In genomic region chr15:25474251-25474650, GRCh38 we compare ENCODE assay signal across 6 cellular contexts.
"Had no signal": no experiment of that assay in that cellular context is flagged by ENCODE, and none has a peak within 500 bp of the region (broad histone marks: within the 10 kb centered on the region; RNA-seq: fewer than 3 reads in every experiment).

No MANE protein-coding gene starts in this region.

- H3K27ac ChIP-seq: HL-60 had no signal

- H3K27me3 Mint-ChIP-seq: IgD-negative memory B cell had no signal

- H3K27ac Mint-ChIP-seq: IgD-negative memory B cell had no signal

- H3K4me3 ChIP-seq: K562 had no signal

- DNase-seq: IMR-90, KBM-7, KG1 had no signal
